In the genomic region with DNA sequence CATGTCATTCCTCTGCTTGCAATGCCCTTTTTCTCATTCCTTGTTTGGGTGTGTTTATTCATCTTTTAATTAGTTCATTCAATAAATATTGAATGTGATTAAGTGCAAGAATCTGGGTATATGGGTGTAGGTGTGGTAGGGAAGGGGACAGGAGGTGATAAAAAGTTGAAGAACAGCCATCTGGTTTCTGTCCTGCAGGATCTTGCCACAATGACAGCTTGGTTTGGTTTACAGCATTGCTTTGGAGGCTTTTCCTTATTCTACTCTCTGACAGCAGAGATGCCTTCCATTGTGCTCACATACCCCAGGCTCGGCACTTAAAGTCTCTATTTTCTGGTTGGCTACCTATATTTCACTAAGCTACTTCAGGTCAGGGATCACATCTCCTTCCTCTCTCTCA, we compare ENCODE assay signal across 31 cellular contexts. TPM values are rescaled to one million over a fixed set of nuclear protein-coding genes. Genes with fewer than 3 reads are reported as not detected.
"Had no signal": no experiment of that assay in that cellular context is flagged by ENCODE, and none has a peak within 500 bp of the region (broad histone marks: within the 10 kb centered on the region; RNA-seq: fewer than 3 reads in every experiment).

No MANE protein-coding gene starts in this region.

- DNase-seq: heart right ventricle; hippocampal formation; kidney glomerular epithelial cell; left cardiac atrium; mesendoderm; midbrain; naive thymus-derived CD8-positive, alpha-beta T cell; nucleus accumbens; pancreas; posterior cingulate gyrus; retina; right cardiac atrium; small intestine; spleen; stimulated activated CD4-positive, alpha-beta T cell treated with anti-CD3 and anti-CD28 coated beads, Interleukin-4, amount 100 ng/mL, for 24 hours; stimulated activated naive CD4-positive, alpha-beta T cell; tibial artery; trophoblast cell; upper lobe of right lung had no signal

- H3K4me1 ChIP-seq: heart right ventricle, pancreas, prostate gland, suprapubic skin, tibial artery, upper lobe of right lung had no signal

- ATAC-seq: heart right ventricle; left cardiac atrium; left lobe of liver; naive thymus-derived CD8-positive, alpha-beta T cell; pancreas; right cardiac atrium; sciatic nerve; stimulated activated effector memory CD8-positive, alpha-beta T cell treated with anti-CD3 and anti-CD28 coated beads, Interleukin-12 subunit alpha, Interleukin-12 subunit beta, amount 100 ng/mL, for 72 hours; upper lobe of right lung had no signal

- H3K9me3 ChIP-seq: heart right ventricle, pancreas, prostate gland, spleen, suprapubic skin, thoracic aorta, tibial artery, upper lobe of right lung had no signal

- H3K27me3 ChIP-seq: pancreas, suprapubic skin, tibial artery, upper lobe of right lung had no signal

- H3K27ac ChIP-seq: heart right ventricle, pancreas, prostate gland, spleen, suprapubic skin, thoracic aorta, tibial artery, upper lobe of right lung had no signal

- H3K36me3 ChIP-seq: heart right ventricle, pancreas, prostate gland, spleen, suprapubic skin, thoracic aorta, tibial artery, upper lobe of right lung had no signal

- H3K4me3 ChIP-seq: heart right ventricle, lung, pancreas, prostate gland, spleen, suprapubic skin, thoracic aorta, tibial artery, upper lobe of right lung had no signal

RNA-seq across cellular contexts. Expression of gene REG4, which starts 3.0 kb away (rescaled TPM):
- total RNA-seq: heart right ventricle, left cardiac atrium, left lobe of liver, lower leg skin, lung, neural crest cell, osteoblast, right cardiac atrium, sciatic nerve, subcutaneous adipose tissue, suprapubic skin, upper lobe of right lung had no signal
- polyA plus RNA-seq: heart right ventricle, keratinocyte, right cardiac atrium had no signal

RNA-seq across cellular contexts. Expression of gene HMGCS2, which starts 45.6 kb away (rescaled TPM):
- total RNA-seq: naive thymus-derived CD8-positive, alpha-beta T cell; neural crest cell; osteoblast; sciatic nerve; spleen; upper lobe of right lung had no signal
- polyA plus RNA-seq: keratinocyte; naive thymus-derived CD8-positive, alpha-beta T cell had no signal
